ENCODE assay signal across 8 cellular contexts in genomic region chr13:21175656-21176194, GRCh38. TPM values are rescaled to one million over a fixed set of nuclear protein-coding genes. Genes with fewer than 3 reads are reported as not detected.
DNase-seq lines count a peak whose midpoint lies in the region; ATAC-seq and TF ChIP-seq lines count a peak whose summit lies in the region.

No MANE protein-coding gene starts in this region.

- TF ChIP-seq CTCF in cardiac muscle cell (IDR thresholded peaks at IDR 0.05; ENCODE audit: low read depth, low read length) (no peak), WI38 (IDR thresholded peaks at IDR 0.05; ENCODE audit: low read depth, low read length) (no peak), hepatocyte (IDR thresholded peaks at IDR 0.05; ENCODE audit: poor library complexity) (no peak)

- peaks cover 39% of the 10 kb centered on the region for H3K79me2 ChIP-seq in hepatocyte

- peak overlapping the region; percentile 89 for H3K4me3 ChIP-seq in cardiac muscle cell
- H3K4me3 ChIP-seq in WI38 (ENCODE audit: low read depth, low read length) = peak overlapping the region; percentile 91
- peak overlapping the region; percentile 68 for H3K4me3 ChIP-seq in hepatocyte

- no peak for ATAC-seq in left ventricle myocardium superior
- ATAC-seq in stimulated activated memory B cell treated with anti-CD40 and anti-IgM and Interleukin-4, amounts not matched to agents 10 μg/mL and 1 μg/mL and 100 μg/mL, for 72 hours = no peak

- DNase-seq in cardiac muscle cell (ENCODE audit: low read depth in 1 of 2, low spot score in 1 of 2) = peak in 1 of 2 donors; percentile 44
- no peak for DNase-seq in left ventricle myocardium superior
- no peak for DNase-seq in hepatocyte (ENCODE audit: low spot score)
- no peak for DNase-seq in HuH-7.5 (ENCODE audit: low spot score)
- DNase-seq in NCI-H1436 treated with DMSO at 0.1 percent for 48 hours (lab: John Stamatoyannopoulos, UW) = no peak
- DNase-seq in GM03348 (ENCODE audit: low spot score) = no peak

- H3K4me1 ChIP-seq in cardiac muscle cell (ENCODE audit: low read depth) = peaks cover 6% of the 10 kb centered on the region
- H3K4me1 ChIP-seq in hepatocyte (ENCODE audit: insufficient read depth) = peaks cover 11% of the 10 kb centered on the region

- H3K27me3 ChIP-seq in cardiac muscle cell (no peaks in the 10 kb centered on the region), hepatocyte (no peaks in the 10 kb centered on the region)

- H3K4me1 Mint-ChIP-seq in stimulated activated memory B cell treated with anti-CD40 and anti-IgM and Interleukin-4, amounts not matched to agents 10 μg/mL and 1 μg/mL and 100 μg/mL, for 72 hours = peaks cover 15% of the 10 kb centered on the region

- H4K20me1 ChIP-seq in hepatocyte (ENCODE audit: insufficient read depth, poor library complexity, severe bottlenecking) = no peaks in the 10 kb centered on the region

- 5% methylated on average over 11 of the region's 11 CpGs for WGBS in hepatocyte (ENCODE audit: low lambda C conversion rate, missing lambda C conversion rate)

- H3K27me3 Mint-ChIP-seq in stimulated activated memory B cell treated with anti-CD40 and anti-IgM and Interleukin-4, amounts not matched to agents 10 μg/mL and 1 μg/mL and 100 μg/mL, for 72 hours = no peaks in the 10 kb centered on the region

- H3K36me3 ChIP-seq in cardiac muscle cell = no peaks in the 10 kb centered on the region
- no peaks in the 10 kb centered on the region for H3K36me3 ChIP-seq in hepatocyte (replicated peaks; ENCODE audit: insufficient read depth, low read depth)

- peaks cover 5% of the 10 kb centered on the region for H3K36me3 Mint-ChIP-seq in stimulated activated memory B cell treated with anti-CD40 and anti-IgM and Interleukin-4, amounts not matched to agents 10 μg/mL and 1 μg/mL and 100 μg/mL, for 72 hours

- H3K27ac ChIP-seq in cardiac muscle cell (peak overlapping the region; percentile 96), hepatocyte (peak overlapping the region; percentile 46)

- intact Hi-C loops in left ventricle myocardium superior (cut with micrococcal nuclease) = loop anchor here (10.0 kb wide), 1 partner anchor 231 kb away; no protein-coding TSS in a partner anchor

- H3K9me3 ChIP-seq in cardiac muscle cell (ENCODE audit: low read depth) (no peaks in the 10 kb centered on the region), hepatocyte (ENCODE audit: low read depth) (no peaks in the 10 kb centered on the region)

- peak overlapping the region; percentile 98 for H3K4me3 Mint-ChIP-seq in stimulated activated memory B cell treated with anti-CD40 and anti-IgM and Interleukin-4, amounts not matched to agents 10 μg/mL and 1 μg/mL and 100 μg/mL, for 72 hours

- H2AFZ ChIP-seq in hepatocyte = peak overlapping the region; percentile 84

- H3K4me2 ChIP-seq in hepatocyte = peak overlapping the region; percentile 78

- H3K27ac Mint-ChIP-seq in stimulated activated memory B cell treated with anti-CD40 and anti-IgM and Interleukin-4, amounts not matched to agents 10 μg/mL and 1 μg/mL and 100 μg/mL, for 72 hours = peak overlapping the region; percentile 87

- H3K9me3 Mint-ChIP-seq in stimulated activated memory B cell treated with anti-CD40 and anti-IgM and Interleukin-4, amounts not matched to agents 10 μg/mL and 1 μg/mL and 100 μg/mL, for 72 hours = no peaks in the 10 kb centered on the region

- H3K9me2 ChIP-seq in hepatocyte (replicated peaks; ENCODE audit: insufficient read depth) = no peaks in the 10 kb centered on the region

RNA-seq across cellular contexts. Expression of gene SKA3, which starts 0.6 kb away (rescaled TPM):
- total RNA-seq in cardiac muscle cell (4.1 and 7.8 TPM in 2 replicates), left ventricle myocardium superior (0.12 TPM), hepatocyte (4.9 and 5.6 TPM in 2 replicates)
- polyA plus RNA-seq in cardiac muscle cell (5.1 and 16.9 TPM in 2 replicates), hepatocyte (3.1 and 5.6 TPM in 2 replicates)

RNA-seq across cellular contexts. Expression of gene MRPL57, which starts 0.7 kb away (rescaled TPM):
- 40.9 and 74.1 TPM in 2 replicates for total RNA-seq in cardiac muscle cell
- polyA plus RNA-seq in cardiac muscle cell = 55.3 and 60.4 TPM in 2 replicates
- 23.7 TPM for total RNA-seq in left ventricle myocardium superior
- total RNA-seq in hepatocyte = 25.1 and 26.6 TPM in 2 replicates
- 54.1 and 57.1 TPM in 2 replicates for polyA plus RNA-seq in hepatocyte

RNA-seq across cellular contexts. Expression of gene SAP18, which starts 35.8 kb away (rescaled TPM):
- 58.9 and 63.4 TPM in 2 replicates for total RNA-seq in cardiac muscle cell
- 406 and 443 TPM in 2 replicates for polyA plus RNA-seq in cardiac muscle cell
- total RNA-seq in left ventricle myocardium superior = 263 TPM
- total RNA-seq in hepatocyte = 68.7 and 81.0 TPM in 2 replicates
- 348 and 401 TPM in 2 replicates for polyA plus RNA-seq in hepatocyte
